8 cellular contexts compared by ENCODE assay signal in the genomic region with DNA sequence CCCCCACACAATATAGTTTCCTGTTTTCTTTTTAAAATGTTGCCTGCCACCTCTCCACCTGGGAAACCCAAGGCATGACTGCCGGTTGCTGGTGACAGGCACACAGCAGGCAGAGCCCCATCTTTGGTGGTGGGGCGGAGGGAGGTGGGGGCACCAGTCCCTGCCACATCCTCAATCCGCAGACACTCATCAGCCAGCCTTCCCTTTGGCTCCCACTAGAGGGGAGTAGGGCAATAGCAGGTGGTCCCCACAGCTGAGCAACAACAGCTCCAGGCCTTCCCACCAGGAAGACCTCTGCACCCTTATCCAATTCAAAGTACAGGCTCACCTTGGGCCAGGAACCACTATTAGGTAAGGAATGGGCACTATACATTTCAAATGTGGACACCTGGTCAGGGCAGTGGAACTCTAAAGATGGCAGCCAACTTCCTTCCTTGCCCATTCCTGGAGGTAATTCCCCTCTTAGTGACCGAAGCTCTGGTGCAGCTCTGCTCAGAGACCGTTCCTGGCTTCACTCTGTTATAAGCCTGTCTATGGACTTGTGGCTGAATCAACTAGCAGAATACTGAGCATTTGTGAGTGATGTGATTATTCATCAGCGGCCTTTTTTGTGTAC. TPM values are rescaled to one million over a fixed set of nuclear protein-coding genes. Genes with fewer than 3 reads are reported as not detected.
DNase-seq lines count a peak whose midpoint lies in the region; ATAC-seq and TF ChIP-seq lines count a peak whose summit lies in the region.

No MANE protein-coding gene starts in this region.

- H3K36me3 ChIP-seq in testis (ENCODE audit: low read depth, missing control alignments) = no peaks in the 10 kb centered on the region

- peak; percentile 37 for DNase-seq in stimulated activated CD4-positive, alpha-beta T cell treated with anti-CD3 and anti-CD28 coated beads, Interleukin-15, amount 100 ng/mL, for 24 hours
- DNase-seq in stimulated activated CD4-positive, alpha-beta T cell treated with anti-CD3 and anti-CD28 coated beads, Interleukin-4, amount 100 ng/mL, for 4 hours = no peak
- DNase-seq in NCI-H146 treated with DMSO at 0.1 percent for 48 hours (lab: John Stamatoyannopoulos, UW; ENCODE audit: unreplicated experiment) (peak; percentile 13), astrocyte of the cerebellum (ENCODE audit: low read depth) (peak; percentile 16), iris pigment epithelial cell (ENCODE audit: low read depth) (peak; percentile 28), testis (peak; percentile 45)

- H3K27me3 ChIP-seq in testis = no peaks in the 10 kb centered on the region

- intact Hi-C loops in testis (cut with DNase I; ENCODE audit: low total_unique reads) = no loop called here

- no peaks in the 10 kb centered on the region for H3K9me3 ChIP-seq in testis

- H3K27ac ChIP-seq in testis = no peak overlapping the region

- no peaks in the 10 kb centered on the region for H3K4me1 ChIP-seq in testis

- TF ChIP-seq POLR2A in testis (IDR thresholded peaks at IDR 0.05) = no peak

- H3K4me3 ChIP-seq in astrocyte of the cerebellum (ENCODE audit: low read depth, low read length) (no peak overlapping the region), testis (no peak overlapping the region)

- 65 to 76% methylated on average over 6 of the region's 6 CpGs for WGBS in testis, 2 donors

- TF ChIP-seq CTCF in astrocyte of the cerebellum (IDR thresholded peaks at IDR 0.05; ENCODE audit: low read depth, low read length, missing control alignments) (peak; percentile 96), testis (IDR thresholded peaks at IDR 0.05) (peak; percentile 17 to 59 (median 22))

- no peak for ATAC-seq in GM21390 (IDR thresholded peaks at IDR 0.05; ENCODE audit: unreplicated experiment)
- no peak for ATAC-seq in GM18519 (IDR thresholded peaks at IDR 0.05; ENCODE audit: low FRiP score, unreplicated experiment)

- in situ Hi-C loops in astrocyte of the cerebellum (cut with HindIII; ENCODE audit: low sequenced_read_pairs) = no loop called here

RNA-seq across cellular contexts. Expression of a gene that starts 13.9 kb away (rescaled TPM):
- 10 to 100 TPM; 81.4 to 99.6 TPM for total RNA-seq in testis
- 60.0 TPM for polyA plus RNA-seq in testis (ENCODE audit: insufficient read depth, low read depth, low replicate concordance)

RNA-seq across cellular contexts. Expression of a gene that starts 14.1 kb away (rescaled TPM):
- 10 to 100 TPM; 86.9 to 95.9 TPM for total RNA-seq in testis
- polyA plus RNA-seq in testis (ENCODE audit: insufficient read depth, low read depth, low replicate concordance) = 78.4 TPM

RNA-seq across cellular contexts. Expression of a gene that starts 19.8 kb away (rescaled TPM):
- 1 to 10 TPM; 2.0 TPM for total RNA-seq in testis
- 1.9 TPM for polyA plus RNA-seq in testis (ENCODE audit: insufficient read depth, low read depth, low replicate concordance)

Comparison
In these comparisons a context has a peak if more than half of its experiments do, and no peak if none do; other contexts are left out.
1. DNase-seq: peak in stimulated activated CD4-positive, alpha-beta T cell treated with anti-CD3 and anti-CD28 coated beads, Interleukin-15, amount 100 ng/mL, for 24 hours (single experiment), NCI-H146 treated with DMSO at 0.1 percent for 48 hours (single experiment), astrocyte of the cerebellum (single experiment), iris pigment epithelial cell (single experiment) and testis (single experiment); none in stimulated activated CD4-positive, alpha-beta T cell treated with anti-CD3 and anti-CD28 coated beads, Interleukin-4, amount 100 ng/mL, for 4 hours (0 of 2).